In the genomic region with DNA sequence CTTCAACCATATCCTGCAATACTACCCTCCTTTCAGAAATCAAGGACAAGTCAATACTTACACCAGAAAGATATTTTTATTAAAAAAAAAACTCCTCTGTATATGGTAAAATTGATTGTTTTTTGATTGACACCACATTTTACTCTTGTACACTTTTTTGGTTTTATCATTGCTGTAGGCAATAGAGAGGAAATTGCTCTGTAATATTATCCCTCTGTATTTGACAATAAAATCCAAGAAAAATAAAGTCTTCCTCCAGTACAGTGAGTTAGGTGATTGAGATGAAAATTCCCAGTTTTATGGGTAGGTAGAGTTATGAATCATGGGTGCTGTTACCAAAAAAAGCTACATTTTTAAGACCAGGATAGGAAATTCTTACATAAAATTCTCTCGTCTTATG, we compare ENCODE assay signal across 4 cellular contexts. TPM values are rescaled to one million over a fixed set of nuclear protein-coding genes. Genes with fewer than 3 reads are reported as not detected.
"Had no signal": no experiment of that assay in that cellular context is flagged by ENCODE, and none has a peak within 500 bp of the region (broad histone marks: within the 10 kb centered on the region; RNA-seq: fewer than 3 reads in every experiment).

No MANE protein-coding gene starts in this region.

- H3K4me3 ChIP-seq: GM12878 had no signal

- ATAC-seq: GM12878 had no signal

- DNase-seq: GDM1, GF-D8 had no signal

RNA-seq across cellular contexts. Expression of a gene that starts 22.6 kb away (rescaled TPM):
- total RNA-seq: G401, GM12878 had no signal

RNA-seq across cellular contexts. Expression of a gene that starts 31.7 kb away (rescaled TPM):
- total RNA-seq: G401, GM12878 had no signal
